In genomic region chr1:116489231-116489697, GRCh38 we compare ENCODE assay signal across 11 cellular contexts.
DNase-seq lines count a peak whose midpoint lies in the region; ATAC-seq and TF ChIP-seq lines count a peak whose summit lies in the region.
"Had no signal": no experiment of that assay in that cellular context is flagged by ENCODE, and none has a peak within 500 bp of the region (broad histone marks: within the 10 kb centered on the region; RNA-seq: fewer than 3 reads in every experiment).

No MANE protein-coding gene starts in this region.

- no peaks in the 10 kb centered on the region for H3K9me3 ChIP-seq in BLaER1
- no peaks in the 10 kb centered on the region for H3K9me3 ChIP-seq in T-helper 17 cell (ENCODE audit: control insufficient read depth, low read length, poor library complexity, severe bottlenecking)
- H3K9me3 ChIP-seq: adrenal gland had no signal

- no peaks in the 10 kb centered on the region for H4K20me1 ChIP-seq in BLaER1

- H3K36me3 Mint-ChIP-seq in glutamatergic neuron (ENCODE audit: unreplicated experiment): no peaks in the 10 kb centered on the region
- H3K36me3 Mint-ChIP-seq in nephron progenitor cell (ENCODE audit: low read depth): no peaks in the 10 kb centered on the region
- no peaks in the 10 kb centered on the region for H3K36me3 Mint-ChIP-seq in T-helper 17 cell (ENCODE audit: low read depth)
- H3K36me3 Mint-ChIP-seq in activated naive CD4-positive, alpha-beta T cell treated with anti-CD3 and anti-CD28 coated beads for 36 hours (ENCODE audit: low read depth): no peaks in the 10 kb centered on the region

- CTCF ChIA-PET in activated naive CD4-positive, alpha-beta T cell treated with anti-CD3 and anti-CD28 coated beads for 36 hours (lab: Charles Lee): interaction anchor here (1.2 to 13.1 kb wide), 3 partner anchors 11 to 345 kb away, joined by 3 to 396 read pairs (median 162); no protein-coding TSS in a partner anchor

- H3K27ac Mint-ChIP-seq in glutamatergic neuron (ENCODE audit: unreplicated experiment) (no peak overlapping the region), nephron progenitor cell (no peak overlapping the region), T-helper 17 cell (no peak overlapping the region)
- no peak overlapping the region for H3K27ac Mint-ChIP-seq in activated naive CD4-positive, alpha-beta T cell treated with anti-CD3 and anti-CD28 coated beads for 36 hours

- H3K4me1 Mint-ChIP-seq in glutamatergic neuron (ENCODE audit: low read depth, unreplicated experiment): peaks cover 4% of the 10 kb centered on the region
- H3K4me1 Mint-ChIP-seq in nephron progenitor cell: peaks cover 21% of the 10 kb centered on the region
- H3K4me1 Mint-ChIP-seq in T-helper 17 cell: peaks cover 8% of the 10 kb centered on the region
- H3K4me1 Mint-ChIP-seq in activated naive CD4-positive, alpha-beta T cell treated with anti-CD3 and anti-CD28 coated beads for 36 hours (ENCODE audit: low read depth): no peaks in the 10 kb centered on the region

- H3K4me3 Mint-ChIP-seq in glutamatergic neuron (ENCODE audit: unreplicated experiment): no peak overlapping the region
- no peak overlapping the region for H3K4me3 Mint-ChIP-seq in nephron progenitor cell
- H3K4me3 Mint-ChIP-seq in T-helper 17 cell: no peak overlapping the region
- H3K4me3 Mint-ChIP-seq in activated naive CD4-positive, alpha-beta T cell treated with anti-CD3 and anti-CD28 coated beads for 36 hours: no peak overlapping the region

- peak; percentile 67 for ATAC-seq in HG03108 (IDR thresholded peaks at IDR 0.05; ENCODE audit: unreplicated experiment)
- no peak for ATAC-seq in T-helper 17 cell

- H3K4me2 ChIP-seq in BLaER1: peak overlapping the region; percentile 79

- peak; percentile 58 for DNase-seq in astrocyte of the hippocampus (ENCODE audit: low read depth, low spot score)
- peak; percentile 83 to 93 for DNase-seq in lung microvascular endothelial cell (ENCODE audit: low read depth in 2 of 2)
- no peak for DNase-seq in glutamatergic neuron
- no peak for DNase-seq in nephron progenitor cell
- no peak for DNase-seq in T-helper 17 cell
- no peak for DNase-seq in activated naive CD4-positive, alpha-beta T cell treated with anti-CD3 and anti-CD28 coated beads for 36 hours
- DNase-seq: NCI-H524, WERI-Rb-1 had no signal

- peaks cover 31% of the 10 kb centered on the region for H3K4me1 ChIP-seq in BLaER1
- H3K4me1 ChIP-seq: adrenal gland had no signal

- H3K27me3 Mint-ChIP-seq in glutamatergic neuron (ENCODE audit: unreplicated experiment) (peaks cover 1% of the 10 kb centered on the region), nephron progenitor cell (ENCODE audit: low read depth, poor library complexity) (peaks cover 6% of the 10 kb centered on the region), T-helper 17 cell (no peaks in the 10 kb centered on the region)
- H3K27me3 Mint-ChIP-seq in activated naive CD4-positive, alpha-beta T cell treated with anti-CD3 and anti-CD28 coated beads for 36 hours (ENCODE audit: low read depth): no peaks in the 10 kb centered on the region

- peaks cover 6% of the 10 kb centered on the region; the same call in 1 of the 2 replicates for H3K36me3 ChIP-seq in BLaER1
- H3K36me3 ChIP-seq: adrenal gland, WERI-Rb-1 had no signal

- H3K27me3 ChIP-seq in BLaER1: no peaks in the 10 kb centered on the region
- H3K27me3 ChIP-seq: adrenal gland had no signal

- H3K9ac ChIP-seq in BLaER1: no peak overlapping the region; the same call in 1 of the 2 replicates

- TF ChIP-seq CTCF in glutamatergic neuron (IDR thresholded peaks at IDR 0.05; ENCODE audit: partially characterized antibody, unreplicated experiment): no peak
- TF ChIP-seq CTCF in nephron progenitor cell (IDR thresholded peaks at IDR 0.05): no peak

- H3K27ac ChIP-seq in BLaER1: no peak overlapping the region
- H3K27ac ChIP-seq: WERI-Rb-1 had no signal

- H3K4me3 ChIP-seq in BLaER1: no peak overlapping the region
- H3K4me3 ChIP-seq: adrenal gland had no signal

- intact Hi-C loops in activated naive CD4-positive, alpha-beta T cell treated with anti-CD3 and anti-CD28 coated beads for 36 hours (cut with micrococcal nuclease): no loop called here

- H3K9me3 Mint-ChIP-seq in glutamatergic neuron (ENCODE audit: unreplicated experiment) (no peaks in the 10 kb centered on the region), nephron progenitor cell (no peaks in the 10 kb centered on the region)
- no peaks in the 10 kb centered on the region for H3K9me3 Mint-ChIP-seq in activated naive CD4-positive, alpha-beta T cell treated with anti-CD3 and anti-CD28 coated beads for 36 hours

Comparison
In these comparisons a context has a peak if more than half of its experiments do, and no peak if none do; other contexts are left out.
1. DNase-seq: peak in astrocyte of the hippocampus (single experiment) and lung microvascular endothelial cell (2 of 2); none in glutamatergic neuron (single experiment), nephron progenitor cell (single experiment), T-helper 17 cell (0 of 3) and activated naive CD4-positive, alpha-beta T cell treated with anti-CD3 and anti-CD28 coated beads for 36 hours (single experiment).